In genomic region chr3:79937567-79937966, GRCh38 we compare ENCODE assay signal across 21 cellular contexts.
DNase-seq lines count a peak whose midpoint lies in the region; ATAC-seq and TF ChIP-seq lines count a peak whose summit lies in the region.
"Had no signal": no experiment of that assay in that cellular context is flagged by ENCODE, and none has a peak within 500 bp of the region (broad histone marks: within the 10 kb centered on the region; RNA-seq: fewer than 3 reads in every experiment).

No MANE protein-coding gene starts in this region.

- peak; percentile 41 for DNase-seq in MCF 10A (ENCODE audit: unreplicated experiment)
- DNase-seq in breast epithelium (ENCODE audit: low spot score in 2 of 2), result no peak
- peak; percentile 83 for DNase-seq in choroid plexus epithelial cell (ENCODE audit: low read depth)
- no peak for DNase-seq in lower lobe of right lung
- no peak for DNase-seq in ascending aorta (ENCODE audit: low spot score in 2 of 2)
- no peak for DNase-seq in mucosa of descending colon
- no peak for DNase-seq in Ammon's horn (ENCODE audit: low spot score)
- DNase-seq in NCI-H2196 (lab: John Stamatoyannopoulos, UW; ENCODE audit: unreplicated experiment), result no peak
- DNase-seq: activated CD8-positive, alpha-beta memory T cell treated with anti-CD3 and anti-CD28 coated beads, Interleukin-2, amount 50 U/mL, for 4 hours; activated naive CD4-positive, alpha-beta T cell treated with anti-CD3 and anti-CD28 coated beads for 36 hours; DND-41; effector CD4-positive, alpha-beta T cell; foreskin fibroblast; mesenchymal stem cell; MM.1S; NCI-H2107; NCI-H82 had no signal

- no peaks in the 10 kb centered on the region for H3K36me3 Mint-ChIP-seq in MCF 10A (ENCODE audit: insufficient read depth, unreplicated experiment)
- H3K36me3 Mint-ChIP-seq: CD14-positive monocyte had no signal

- no peak for TF ChIP-seq CTCF in MCF 10A (IDR thresholded peaks at IDR 0.05; ENCODE audit: unreplicated experiment)
- TF ChIP-seq CTCF in breast epithelium (IDR thresholded peaks at IDR 0.05), result no peak
- no peak for TF ChIP-seq CTCF in choroid plexus epithelial cell (conservative IDR thresholded peaks at IDR 0.05; ENCODE audit: low read depth, low read length)
- TF ChIP-seq CTCF in lower lobe of right lung (IDR thresholded peaks at IDR 0.05), result no peak
- no peak for TF ChIP-seq CTCF in ascending aorta (IDR thresholded peaks at IDR 0.05)
- no peak for TF ChIP-seq CTCF in mucosa of descending colon (IDR thresholded peaks at IDR 0.05)

- peaks cover 7% of the 10 kb centered on the region for H3K9me3 Mint-ChIP-seq in MCF 10A (ENCODE audit: unreplicated experiment)
- H3K9me3 Mint-ChIP-seq: neural crest cell had no signal

- H3K27ac Mint-ChIP-seq in MCF 10A (ENCODE audit: low read depth, unreplicated experiment), result peak overlapping the region; percentile 23
- H3K27ac Mint-ChIP-seq: activated naive CD4-positive, alpha-beta T cell treated with anti-CD3 and anti-CD28 coated beads for 36 hours; CD14-positive monocyte; T-helper 1 cell treated with Interleukin-12 subunit alpha and Interleukin-12 subunit beta and Interleukin-4 antibody, amounts not matched to agents 30 μg/mL and 1 μg/mL, for 36 hours had no signal

- intact Hi-C loops in MCF 10A (cut with micrococcal nuclease), result no loop called here
- intact Hi-C loops in breast epithelium (cut with DNase I; ENCODE audit: low total_unique reads), result no loop called here
- intact Hi-C loops in lower lobe of right lung (cut with DNase I), result no loop called here
- intact Hi-C loops in ascending aorta (cut with DNase I), result no loop called here
- intact Hi-C loops in mucosa of descending colon (cut with DNase I, micrococcal nuclease), result no loop called here

- H3K9me3 ChIP-seq in breast epithelium, result no peaks in the 10 kb centered on the region
- no peaks in the 10 kb centered on the region for H3K9me3 ChIP-seq in lower lobe of right lung
- H3K9me3 ChIP-seq in ascending aorta, result no peaks in the 10 kb centered on the region
- H3K9me3 ChIP-seq in mucosa of descending colon, result no peaks in the 10 kb centered on the region

- H3K4me3 Mint-ChIP-seq in MCF 10A (ENCODE audit: unreplicated experiment), result no peak overlapping the region
- H3K4me3 Mint-ChIP-seq: activated naive CD4-positive, alpha-beta T cell treated with anti-CD3 and anti-CD28 coated beads for 36 hours; CD14-positive monocyte; neural crest cell; T-helper 1 cell treated with Interleukin-12 subunit alpha and Interleukin-12 subunit beta and Interleukin-4 antibody, amounts not matched to agents 30 μg/mL and 1 μg/mL, for 36 hours had no signal

- H3K27me3 Mint-ChIP-seq in MCF 10A (ENCODE audit: insufficient read depth, unreplicated experiment), result no peaks in the 10 kb centered on the region

- CTCF ChIA-PET in MCF 10A (lab: Yijun Ruan, JAX), result interaction anchor here (0.8 kb wide), 1 partner anchor 26 kb away, joined by 3 read pairs; no protein-coding TSS in a partner anchor

- H3K4me1 ChIP-seq in breast epithelium (no peaks in the 10 kb centered on the region), lower lobe of right lung (no peaks in the 10 kb centered on the region), ascending aorta (no peaks in the 10 kb centered on the region), mucosa of descending colon (ENCODE audit: low read depth) (no peaks in the 10 kb centered on the region)

- POLR2A ChIA-PET in MCF 10A (lab: Yijun Ruan, JAX), result interaction anchor here (0.7 to 1.0 kb wide), 3 partner anchors 18 to 178 kb away, joined by 3 to 5 read pairs (median 3); no protein-coding TSS in a partner anchor

- no TSS peak for BruUV-seq in MCF 10A (replicated peaks; lab: Mats Ljungman, UMichigan)

- no peak overlapping the region for H3K4me3 ChIP-seq in breast epithelium
- H3K4me3 ChIP-seq in choroid plexus epithelial cell (ENCODE audit: low read depth, low read length), result no peak overlapping the region
- H3K4me3 ChIP-seq in lower lobe of right lung, result no peak overlapping the region
- no peak overlapping the region for H3K4me3 ChIP-seq in ascending aorta
- H3K4me3 ChIP-seq in mucosa of descending colon, result no peak overlapping the region

- H3K27ac ChIP-seq in breast epithelium (no peak overlapping the region), lower lobe of right lung (no peak overlapping the region), ascending aorta (no peak overlapping the region)

- no peaks in the 10 kb centered on the region for H3K27me3 ChIP-seq in breast epithelium
- H3K27me3 ChIP-seq in lower lobe of right lung (ENCODE audit: low read depth), result no peaks in the 10 kb centered on the region
- no peaks in the 10 kb centered on the region for H3K27me3 ChIP-seq in ascending aorta

- no peak for TF ChIP-seq POLR2A in breast epithelium (IDR thresholded peaks at IDR 0.05)

- peak; percentile 80 to 89 for ATAC-seq in lower lobe of right lung
- ATAC-seq in mucosa of descending colon, result no peak
- ATAC-seq: Right ventricle myocardium inferior had no signal

- H3K36me3 ChIP-seq in breast epithelium (no peaks in the 10 kb centered on the region), lower lobe of right lung (no peaks in the 10 kb centered on the region), ascending aorta (no peaks in the 10 kb centered on the region), mucosa of descending colon (ENCODE audit: low read depth) (no peaks in the 10 kb centered on the region)

- peaks cover 6% of the 10 kb centered on the region for H3K4me1 Mint-ChIP-seq in MCF 10A (ENCODE audit: insufficient read depth, unreplicated experiment)
- H3K4me1 Mint-ChIP-seq: CD14-positive monocyte, neural crest cell had no signal

Comparison
In these comparisons a context has a peak if more than half of its experiments do, and no peak if none do; other contexts are left out.
1. DNase-seq: peak in MCF 10A (single experiment) and choroid plexus epithelial cell (single experiment); none in breast epithelium (0 of 2), lower lobe of right lung (single experiment), ascending aorta (0 of 2), mucosa of descending colon (0 of 3), Ammon's horn (single experiment) and NCI-H2196 (single experiment).